In genomic region chr3:188219147-188219546, GRCh38 we compare ENCODE assay signal across 24 cellular contexts.
DNase-seq lines count a peak whose midpoint lies in the region; ATAC-seq and TF ChIP-seq lines count a peak whose summit lies in the region.
"Had no signal": no experiment of that assay in that cellular context is flagged by ENCODE, and none has a peak within 500 bp of the region (broad histone marks: within the 10 kb centered on the region; RNA-seq: fewer than 3 reads in every experiment).

No MANE protein-coding gene starts in this region.

- H3K9ac ChIP-seq in PC-3 (ENCODE audit: low read length) = no peak overlapping the region
- H3K9ac ChIP-seq: BLaER1 treated with 17β-estradiol and CSF1 and Interleukin-3, amounts not matched to agents 10 nM and 100 nM; parathyroid adenoma had no signal

- H3K9me3 ChIP-seq in left ventricle myocardium inferior (replicated peaks) (no peaks in the 10 kb centered on the region), left lung (no peaks in the 10 kb centered on the region), sigmoid colon (no peaks in the 10 kb centered on the region), aorta (ENCODE audit: control insufficient read depth, low read length) (no peaks in the 10 kb centered on the region), PC-3 (ENCODE audit: low read length) (no peaks in the 10 kb centered on the region)

- H3K9me2 ChIP-seq in PC-3 (replicated peaks; ENCODE audit: low read length) = no peaks in the 10 kb centered on the region

- DNase-seq in left ventricle myocardium inferior (no peak), Right ventricle myocardium inferior (ENCODE audit: missing footprints) (no peak), left lung (no peak), sigmoid colon (no peak), aorta (no peak), caudate nucleus (lab: John Stamatoyannopoulos, UW) (no peak), PC-3 (no peak), GM20000 (ENCODE audit: low spot score) (no peak)
- DNase-seq: activated naive CD4-positive, alpha-beta T cell treated with Interleukin-2 at 50 U/mL for 16 hours; activated T-cell treated with anti-CD3 and anti-CD28 coated beads, Interleukin-2, amount 50 U/mL, for 48 hours; foreskin fibroblast; mesendoderm; NCI-H1092 treated with DMSO at 0.1 percent for 48 hours; NCI-H2029; NCI-H345; NCI-H774; SHP77 treated with DMSO at 0.1 percent for 48 hours; stimulated activated CD4-positive, alpha-beta T cell treated with anti-CD3 and anti-CD28 coated beads, Interleukin-2, amount 100 ng/mL, for 24 hours; SW 1271 had no signal

- H2AFZ ChIP-seq in PC-3 (ENCODE audit: low read length) = no peak overlapping the region
- H2AFZ ChIP-seq: parathyroid adenoma had no signal

- H3K4me2 ChIP-seq in PC-3 (ENCODE audit: low read length) = no peak overlapping the region
- H3K4me2 ChIP-seq: BLaER1 treated with 17β-estradiol and CSF1 and Interleukin-3, amounts not matched to agents 10 nM and 100 nM had no signal

- no peaks in the 10 kb centered on the region for H4K20me1 ChIP-seq in PC-3 (ENCODE audit: low read length)

- TF ChIP-seq CTCF in left ventricle myocardium inferior (IDR thresholded peaks at IDR 0.05; ENCODE audit: borderline replicate concordance) (no peak), left lung (IDR thresholded peaks at IDR 0.05) (no peak), sigmoid colon (IDR thresholded peaks at IDR 0.05) (no peak), PC-3 (conservative IDR thresholded peaks at IDR 0.05; ENCODE audit: low read depth, low read length) (no peak), GM20000 (IDR thresholded peaks at IDR 0.05; ENCODE audit: extremely low read depth, missing control alignments) (no peak)

- POLR2A ChIA-PET in PC-3 (lab: Charles Lee; ENCODE audit: unreplicated experiment) = interaction anchor here (0.6 kb wide), 1 partner anchor 482 kb away, joined by 7 read pairs; no protein-coding TSS in a partner anchor

- intact Hi-C loops in left ventricle myocardium inferior (cut with micrococcal nuclease) = no loop called here
- intact Hi-C loops in Right ventricle myocardium inferior (cut with DNase I) = no loop called here
- intact Hi-C loops in left lung (cut with DNase I) = no loop called here
- intact Hi-C loops in sigmoid colon (cut with DNase I) = no loop called here
- intact Hi-C loops in aorta (cut with DNase I) = loop anchor here in 1 of 2 donors (10.0 kb wide), 2 partner anchors 164 to 474 kb away; partner anchors contain the start of gene BCL6
- intact Hi-C loops in PC-3 (cut with micrococcal nuclease) = no loop called here

- BruUV-seq in PC-3 (replicated peaks; lab: Mats Ljungman, UMichigan) = no TSS peak

- H3K79me2 ChIP-seq in PC-3 (ENCODE audit: low read length) = no peaks in the 10 kb centered on the region; the same call in 1 of the 2 replicates

- TF ChIP-seq POLR2A in sigmoid colon (IDR thresholded peaks at IDR 0.05) = no peak

- CTCF ChIA-PET in PC-3 (lab: Charles Lee) = no interaction called here

- H3K4me1 ChIP-seq in left ventricle myocardium inferior (peaks cover 99% of the 10 kb centered on the region), left lung (peaks cover 14 to 43% of the 10 kb centered on the region in 2 donors), sigmoid colon (peaks cover 2 to 92% (median 82%) of the 10 kb centered on the region in 4 donors), aorta (ENCODE audit: control insufficient read depth in 1 of 2, insufficient read depth in 2 of 2, low read length in 2 of 2) (peaks cover 13 to 19% of the 10 kb centered on the region in 2 donors), PC-3 (ENCODE audit: insufficient read depth, low read length) (no peaks in the 10 kb centered on the region)

- H3K27me3 ChIP-seq in left ventricle myocardium inferior (ENCODE audit: low read depth) (no peaks in the 10 kb centered on the region), left lung (no peaks in the 10 kb centered on the region), sigmoid colon (no peaks in the 10 kb centered on the region), aorta (ENCODE audit: control insufficient read depth in 1 of 2, insufficient read depth in 2 of 2, low read length in 1 of 2) (no peaks in the 10 kb centered on the region), PC-3 (ENCODE audit: low read length) (no peaks in the 10 kb centered on the region)
- H3K27me3 ChIP-seq: BLaER1 treated with 17β-estradiol and CSF1 and Interleukin-3, amounts not matched to agents 10 nM and 100 nM had no signal

- TF ChIP-seq EP300 in sigmoid colon (IDR thresholded peaks at IDR 0.05) = no peak

- H3K27ac ChIP-seq in left ventricle myocardium inferior (replicated peaks) (peak overlapping the region; percentile 81), left lung (peak overlapping the region in 1 of 2 donors; percentile 2), sigmoid colon (peak overlapping the region; percentile 84 to 97 (median 93)), aorta (ENCODE audit: low read depth in 1 of 2, low read length in 2 of 2) (peak overlapping the region; percentile 21 to 23), caudate nucleus (ENCODE audit: low read depth, low read length) (no peak overlapping the region), PC-3 (ENCODE audit: low read length) (no peak overlapping the region)
- H3K27ac ChIP-seq: BLaER1 treated with 17β-estradiol and CSF1 and Interleukin-3, amounts not matched to agents 10 nM and 100 nM; parathyroid adenoma had no signal

- no peaks in the 10 kb centered on the region for H3F3A ChIP-seq in PC-3 (ENCODE audit: low read length, unreplicated experiment)

- no peak overlapping the region for H3K4me3 ChIP-seq in left ventricle myocardium inferior
- no peak overlapping the region for H3K4me3 ChIP-seq in left lung
- H3K4me3 ChIP-seq in sigmoid colon = peak overlapping the region in 2 of 4 donors; percentile 51 to 56
- no peak overlapping the region for H3K4me3 ChIP-seq in aorta (ENCODE audit: low read length in 2 of 2)
- H3K4me3 ChIP-seq in PC-3 (ENCODE audit: low read length) = no peak overlapping the region
- H3K4me3 ChIP-seq: BLaER1 treated with 17β-estradiol and CSF1 and Interleukin-3, amounts not matched to agents 10 nM and 100 nM; skin epidermis had no signal

- H3K36me3 ChIP-seq in left ventricle myocardium inferior (no peaks in the 10 kb centered on the region), left lung (no peaks in the 10 kb centered on the region), sigmoid colon (peaks cover 0 to 9% (median 0%) of the 10 kb centered on the region in 4 donors), aorta (ENCODE audit: control insufficient read depth in 1 of 2, insufficient read depth in 2 of 2, low read length in 1 of 2) (peaks cover 3 to 4% of the 10 kb centered on the region in 2 donors), PC-3 (ENCODE audit: low read depth, low read length) (no peaks in the 10 kb centered on the region)

- WGBS in sigmoid colon, 2 donors = 26 to 73% methylated on average over 5 of the region's 5 CpGs
- 86 to 89% methylated on average over 5 of the region's 5 CpGs for WGBS in aorta, 2 donors

- ATAC-seq in Right ventricle myocardium inferior = no peak
- ATAC-seq in left lung = peak; percentile 56
- no peak for ATAC-seq in aorta (ENCODE audit: low FRiP score)
- no peak for ATAC-seq in PC-3
- ATAC-seq: HepG2; stimulated activated memory B cell treated with anti-CD40 and anti-IgM and Interleukin-4, amounts not matched to agents 10 μg/mL and 1 μg/mL and 100 μg/mL, for 72 hours had no signal

Comparison
In these comparisons a context has a peak if more than half of its experiments do, and no peak if none do; other contexts are left out.
1. H3K27ac ChIP-seq: peak in left ventricle myocardium inferior (single experiment), sigmoid colon (4 of 4) and aorta (2 of 2); none in caudate nucleus (single experiment) and PC-3 (single experiment).